26 cellular contexts compared by ENCODE assay signal in genomic region chr21:20519076-20519475, GRCh38.
"Had no signal": no experiment of that assay in that cellular context is flagged by ENCODE, and none has a peak within 500 bp of the region (broad histone marks: within the 10 kb centered on the region; RNA-seq: fewer than 3 reads in every experiment).

No MANE protein-coding gene starts in this region.

- H3K9me3 ChIP-seq: colonic mucosa, esophagus muscularis mucosa, esophagus squamous epithelium, gastrocnemius medialis, gastroesophageal sphincter, heart right ventricle had no signal

- DNase-seq: colonic mucosa; cortex of kidney; dermis blood vessel endothelial cell; dorsolateral prefrontal cortex; effector CD4-positive, alpha-beta T cell; effector CD8-positive, alpha-beta T cell; effector memory CD4-positive, alpha-beta T cell; effector memory CD8-positive, alpha-beta T cell; endodermal cell; erythroblast; esophagus squamous epithelium; foreskin fibroblast; foreskin keratinocyte; foreskin melanocyte; gastrocnemius medialis; glutamatergic neuron; head of caudate nucleus; heart left ventricle; heart right ventricle had no signal

- H3K4me1 ChIP-seq: colonic mucosa, esophagus muscularis mucosa, esophagus squamous epithelium, foreskin keratinocyte, gastrocnemius medialis, gastroesophageal sphincter, heart left ventricle, heart right ventricle had no signal

- H3K27ac ChIP-seq: colonic mucosa, coronary artery, dorsolateral prefrontal cortex, epithelial cell of prostate, esophagus muscularis mucosa, esophagus squamous epithelium, foreskin keratinocyte, gastrocnemius medialis, gastroesophageal sphincter, heart left ventricle, heart right ventricle had no signal

- FAIRE-seq: endometrium, endothelial cell of umbilical vein had no signal

- ATAC-seq: effector memory CD8-positive, alpha-beta T cell; esophagus mucosa; foreskin keratinocyte; gastrocnemius medialis; gastroesophageal sphincter; heart left ventricle; heart right ventricle had no signal

- H3K36me3 ChIP-seq: colonic mucosa, esophagus muscularis mucosa, esophagus squamous epithelium, gastrocnemius medialis, gastroesophageal sphincter, heart left ventricle, heart right ventricle had no signal

- H3K4me3 ChIP-seq: colonic mucosa, coronary artery, dorsolateral prefrontal cortex, esophagus muscularis mucosa, esophagus squamous epithelium, gastrocnemius medialis, gastroesophageal sphincter, heart left ventricle, heart right ventricle had no signal

- H3K27me3 ChIP-seq: colonic mucosa, dorsolateral prefrontal cortex, esophagus muscularis mucosa, esophagus squamous epithelium, foreskin keratinocyte, gastrocnemius medialis, gastroesophageal sphincter, heart left ventricle, heart right ventricle had no signal
